Comparison of ENCODE assay signal across 16 cellular contexts in genomic region chr5:32290922-32291321, GRCh38.
A peak's percentile ranks its signal among the peaks of the same experiment; 100 is the strongest.
DNase-seq lines count a peak whose midpoint lies in the region; ATAC-seq and TF ChIP-seq lines count a peak whose summit lies in the region.
"Had no signal": no experiment of that assay in that cellular context is flagged by ENCODE, and none has a peak within 500 bp of the region (broad histone marks: within the 10 kb centered on the region; RNA-seq: fewer than 3 reads in every experiment).

No MANE protein-coding gene starts in this region.

- peaks cover 88% of the 10 kb centered on the region for H3K79me2 ChIP-seq in MM.1S (ENCODE audit: low read length)

- no peak overlapping the region for H3K4me3 Mint-ChIP-seq in T-helper 1 cell treated with Interleukin-12 subunit alpha and Interleukin-12 subunit beta and Interleukin-4 antibody, amounts not matched to agents 30 μg/mL and 1 μg/mL, for 36 hours
- H3K4me3 Mint-ChIP-seq in stimulated activated memory B cell treated with anti-CD40 and anti-IgM and Interleukin-4, amounts not matched to agents 10 μg/mL and 1 μg/mL and 100 μg/mL, for 72 hours, result peak overlapping the region; percentile 43
- H3K4me3 Mint-ChIP-seq: activated T-cell treated with anti-CD3 and anti-CD28 coated beads, Interleukin-2, amount 50 U/mL, for 72 hours; mesothelial cell of epicardium had no signal

- H3K9me2 ChIP-seq in MM.1S (replicated peaks; ENCODE audit: insufficient read depth, low read length), result no peaks in the 10 kb centered on the region

- H3K27ac Mint-ChIP-seq in T-helper 1 cell treated with Interleukin-12 subunit alpha and Interleukin-12 subunit beta and Interleukin-4 antibody, amounts not matched to agents 30 μg/mL and 1 μg/mL, for 36 hours, result peak overlapping the region; percentile 67
- H3K27ac Mint-ChIP-seq in stimulated activated memory B cell treated with anti-CD40 and anti-IgM and Interleukin-4, amounts not matched to agents 10 μg/mL and 1 μg/mL and 100 μg/mL, for 72 hours, result peak overlapping the region; percentile 72
- H3K27ac Mint-ChIP-seq: activated T-cell treated with anti-CD3 and anti-CD28 coated beads, Interleukin-2, amount 50 U/mL, for 72 hours; mesothelial cell of epicardium had no signal

- no peak overlapping the region for H3K4me3 ChIP-seq in MM.1S (ENCODE audit: low read length)

- ATAC-seq in HG02610 (IDR thresholded peaks at IDR 0.05; ENCODE audit: unreplicated experiment) (peak; percentile 60), HG03095 (IDR thresholded peaks at IDR 0.05; ENCODE audit: unreplicated experiment) (no peak)
- peak; percentile 79 for ATAC-seq in stimulated activated memory B cell treated with anti-CD40 and anti-IgM and Interleukin-4, amounts not matched to agents 10 μg/mL and 1 μg/mL and 100 μg/mL, for 72 hours
- ATAC-seq: activated T-cell treated with anti-CD3 and anti-CD28 coated beads, Interleukin-2, amount 50 U/mL, for 72 hours; PC-3 had no signal

- no peak for TF ChIP-seq CTCF in MM.1S (IDR thresholded peaks at IDR 0.05; ENCODE audit: low read length)

- no peak overlapping the region for H3K9ac ChIP-seq in MM.1S (ENCODE audit: low read length)
- H3K9ac ChIP-seq: parathyroid adenoma had no signal

- no peak overlapping the region for H2AFZ ChIP-seq in MM.1S (ENCODE audit: low read length)
- H2AFZ ChIP-seq: parathyroid adenoma had no signal

- H4K20me1 ChIP-seq in MM.1S (ENCODE audit: insufficient read depth, low read length), result no peaks in the 10 kb centered on the region

- H3K27me3 Mint-ChIP-seq in T-helper 1 cell treated with Interleukin-12 subunit alpha and Interleukin-12 subunit beta and Interleukin-4 antibody, amounts not matched to agents 30 μg/mL and 1 μg/mL, for 36 hours (ENCODE audit: low read depth), result no peaks in the 10 kb centered on the region
- H3K27me3 Mint-ChIP-seq in stimulated activated memory B cell treated with anti-CD40 and anti-IgM and Interleukin-4, amounts not matched to agents 10 μg/mL and 1 μg/mL and 100 μg/mL, for 72 hours, result no peaks in the 10 kb centered on the region
- H3K27me3 Mint-ChIP-seq: CD8-positive, alpha-beta memory T cell had no signal

- H3K27ac ChIP-seq in MM.1S (ENCODE audit: low read length), result peak overlapping the region; percentile 78; the same call in 1 of the 2 replicates
- H3K27ac ChIP-seq: parathyroid adenoma had no signal

- peaks cover 24% of the 10 kb centered on the region for H3K4me1 Mint-ChIP-seq in T-helper 1 cell treated with Interleukin-12 subunit alpha and Interleukin-12 subunit beta and Interleukin-4 antibody, amounts not matched to agents 30 μg/mL and 1 μg/mL, for 36 hours (ENCODE audit: low read depth)
- H3K4me1 Mint-ChIP-seq in stimulated activated memory B cell treated with anti-CD40 and anti-IgM and Interleukin-4, amounts not matched to agents 10 μg/mL and 1 μg/mL and 100 μg/mL, for 72 hours, result peaks cover 48% of the 10 kb centered on the region
- H3K4me1 Mint-ChIP-seq: mesothelial cell of epicardium had no signal

- peak overlapping the region; percentile 37; the same call in 1 of the 2 replicates for H3K4me2 ChIP-seq in MM.1S (ENCODE audit: low read depth, low read length)

- peaks cover 74% of the 10 kb centered on the region for H3K4me1 ChIP-seq in MM.1S (ENCODE audit: low read length)
- H3K4me1 ChIP-seq: parathyroid adenoma had no signal

- H3F3A ChIP-seq in MM.1S (ENCODE audit: insufficient read depth, low read length), result peaks cover 26% of the 10 kb centered on the region

- DNase-seq in T-helper 1 cell (no peak), MM.1S (peak; percentile 85), NCI-H2107 treated with DMSO at 0.1 percent for 48 hours (lab: John Stamatoyannopoulos, UW; ENCODE audit: unreplicated experiment) (no peak), HUDEP-2 (lab: John Stamatoyannopoulos, UW; ENCODE audit: unreplicated experiment in 76 of 76) (no peak)
- DNase-seq: activated CD4-positive, alpha-beta T cell treated with anti-CD3 and anti-CD28 coated beads for 48 hours; activated T-cell treated with anti-CD3 and anti-CD28 coated beads, Interleukin-2, amount 50 U/mL, for 72 hours; aorta; CD8-positive, alpha-beta memory T cell; PC-3; trophoblast cell had no signal

- H3K9me3 Mint-ChIP-seq in T-helper 1 cell treated with Interleukin-12 subunit alpha and Interleukin-12 subunit beta and Interleukin-4 antibody, amounts not matched to agents 30 μg/mL and 1 μg/mL, for 36 hours, result no peaks in the 10 kb centered on the region
- H3K9me3 Mint-ChIP-seq in stimulated activated memory B cell treated with anti-CD40 and anti-IgM and Interleukin-4, amounts not matched to agents 10 μg/mL and 1 μg/mL and 100 μg/mL, for 72 hours, result no peaks in the 10 kb centered on the region
- H3K9me3 Mint-ChIP-seq: CD8-positive, alpha-beta memory T cell had no signal

- H3K36me3 ChIP-seq in MM.1S (replicated peaks; ENCODE audit: insufficient read depth, low read length), result 0 out of 2 replicates have a peak, but pooled peaks cover 2% of the 10 kb centered on the region

- peaks cover 34% of the 10 kb centered on the region for H3K36me3 Mint-ChIP-seq in T-helper 1 cell treated with Interleukin-12 subunit alpha and Interleukin-12 subunit beta and Interleukin-4 antibody, amounts not matched to agents 30 μg/mL and 1 μg/mL, for 36 hours (ENCODE audit: low read depth)
- peaks cover 25% of the 10 kb centered on the region for H3K36me3 Mint-ChIP-seq in stimulated activated memory B cell treated with anti-CD40 and anti-IgM and Interleukin-4, amounts not matched to agents 10 μg/mL and 1 μg/mL and 100 μg/mL, for 72 hours

- no peaks in the 10 kb centered on the region for H3K27me3 ChIP-seq in MM.1S (replicated peaks; ENCODE audit: insufficient read depth, low read length)

- H3K9me3 ChIP-seq in MM.1S (replicated peaks; ENCODE audit: insufficient read depth, low read length), result no peaks in the 10 kb centered on the region
